Comparison of ENCODE assay signal across 8 cellular contexts in the genomic region with DNA sequence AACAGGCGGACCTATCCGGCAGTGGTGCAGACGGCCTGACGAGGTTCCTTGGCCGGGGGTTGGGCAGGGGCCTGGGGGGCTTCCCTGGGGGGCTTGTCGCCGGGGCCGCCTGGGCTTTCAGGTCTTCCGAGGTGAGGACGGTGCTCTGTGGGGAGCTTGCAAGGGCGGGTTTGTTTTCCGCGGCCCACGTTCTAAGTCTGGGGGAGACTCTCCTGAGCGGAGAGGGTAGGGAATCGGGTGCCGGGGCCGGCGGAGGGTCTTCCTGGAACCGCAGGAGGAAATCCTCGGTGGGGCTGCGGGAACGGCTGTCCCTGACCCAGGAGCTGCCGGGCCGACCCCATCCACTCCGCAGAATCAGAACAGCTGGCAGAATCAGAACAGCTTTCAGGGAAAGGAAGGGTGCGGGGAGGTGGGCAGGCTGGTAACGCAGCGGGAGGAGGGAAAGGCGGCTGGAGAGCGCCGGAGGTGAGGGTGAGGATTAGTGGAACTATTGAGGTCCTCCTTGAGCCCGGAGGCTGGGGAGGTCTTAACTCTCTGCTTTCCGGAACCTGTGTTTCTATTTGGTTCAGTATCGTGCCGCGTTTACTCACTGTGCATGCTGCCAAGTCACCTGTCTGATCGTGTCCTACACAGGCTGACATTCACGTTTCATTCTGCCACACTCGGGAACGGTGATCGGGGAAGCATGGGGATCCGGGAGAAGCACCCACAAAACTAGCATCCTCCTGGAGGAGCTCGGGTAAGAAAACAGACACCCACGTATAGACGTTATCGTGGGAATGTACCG. TPM values are rescaled to one million over a fixed set of nuclear protein-coding genes. Genes with fewer than 3 reads are reported as not detected.
DNase-seq lines count a peak whose midpoint lies in the region; ATAC-seq and TF ChIP-seq lines count a peak whose summit lies in the region.

No MANE protein-coding gene starts in this region.

- peak overlapping the region; percentile 74 to 100 (median 98) for H3K4me3 ChIP-seq in dorsolateral prefrontal cortex
- H3K4me3 ChIP-seq in lower lobe of right lung, result peak overlapping the region; percentile 97
- peak overlapping the region; percentile 69 to 98 (median 86) for H3K4me3 ChIP-seq in stomach

- TF ChIP-seq EP300 in stomach (IDR thresholded peaks at IDR 0.05), result no peak

- intact Hi-C loops in Calu3 (cut with micrococcal nuclease; ENCODE audit: unreplicated experiment) (no loop called here), dorsolateral prefrontal cortex (cut with DNase I) (loop anchor here (1.0 to 2.0 kb wide), 2 partner anchors 39 to 40 kb away; partner anchors contain the start of gene COG1 (in 2 of the 2)), lower lobe of right lung (cut with DNase I) (no loop called here), stomach (cut with DNase I; ENCODE audit: low total_unique reads) (no loop called here)

- H3K36me3 ChIP-seq in lower lobe of right lung (peaks cover 23% of the 10 kb centered on the region), stomach (peaks cover 8 to 27% (median 24%) of the 10 kb centered on the region in 4 donors)

- H3K9me3 ChIP-seq in lower lobe of right lung, result no peaks in the 10 kb centered on the region
- no peaks in the 10 kb centered on the region for H3K9me3 ChIP-seq in stomach

- peak overlapping the region in 55 of 59 donors; percentile 19 to 94 (median 84) for H3K27ac ChIP-seq in dorsolateral prefrontal cortex
- H3K27ac ChIP-seq in lower lobe of right lung, result peak overlapping the region; percentile 89
- H3K27ac ChIP-seq in stomach, result peak overlapping the region; percentile 87 to 93 (median 92)

- no peaks in the 10 kb centered on the region for H3K9me3 Mint-ChIP-seq in Calu3 (ENCODE audit: low read depth, unreplicated experiment)
- no peaks in the 10 kb centered on the region for H3K9me3 Mint-ChIP-seq in T-helper 2 cell treated with Interferon-gamma antibody and Interleukin-4, amounts not matched to agents 5 μg/mL and 100 μg/mL, for 36 hours

- no peak for TF ChIP-seq POLR2A in stomach (IDR thresholded peaks at IDR 0.05)

- BruUV-seq in Calu3 (replicated peaks; lab: Mats Ljungman, UMichigan), result no TSS peak

- peaks cover 44% of the 10 kb centered on the region for H3K4me1 Mint-ChIP-seq in Calu3 (ENCODE audit: low read depth, unreplicated experiment)
- H3K4me1 Mint-ChIP-seq in T-helper 2 cell treated with Interferon-gamma antibody and Interleukin-4, amounts not matched to agents 5 μg/mL and 100 μg/mL, for 36 hours (ENCODE audit: low read depth), result peaks cover 48% of the 10 kb centered on the region

- peak; percentile 47 for DNase-seq in Calu3
- DNase-seq in T-helper 2 cell treated with Interferon-gamma antibody and Interleukin-4, amounts not matched to agents 5 μg/mL and 100 μg/mL, for 36 hours (ENCODE audit: low spot score), result peak; percentile 12
- DNase-seq in dorsolateral prefrontal cortex, result peak in 4 of 10 donors; percentile 8 to 52 (median 40)
- DNase-seq in lower lobe of right lung, result peak; percentile 61
- DNase-seq in stomach, result peak; percentile 54
- DNase-seq in HPDE6-E6E7 (ENCODE audit: extremely low spot score), result no peak

- H3K36me3 Mint-ChIP-seq in Calu3 (ENCODE audit: insufficient read depth, unreplicated experiment), result peaks cover 49% of the 10 kb centered on the region
- H3K36me3 Mint-ChIP-seq in T-helper 2 cell treated with Interferon-gamma antibody and Interleukin-4, amounts not matched to agents 5 μg/mL and 100 μg/mL, for 36 hours (ENCODE audit: low read depth), result peaks cover 49% of the 10 kb centered on the region

- H3K27ac Mint-ChIP-seq in Calu3 (ENCODE audit: unreplicated experiment), result peak overlapping the region; percentile 93
- peak overlapping the region; percentile 98 for H3K27ac Mint-ChIP-seq in T-helper 2 cell treated with Interferon-gamma antibody and Interleukin-4, amounts not matched to agents 5 μg/mL and 100 μg/mL, for 36 hours

- no peaks in the 10 kb centered on the region for H3K27me3 Mint-ChIP-seq in Calu3 (ENCODE audit: unreplicated experiment)
- H3K27me3 Mint-ChIP-seq in T-helper 2 cell treated with Interferon-gamma antibody and Interleukin-4, amounts not matched to agents 5 μg/mL and 100 μg/mL, for 36 hours (ENCODE audit: low read depth), result no peaks in the 10 kb centered on the region

- ATAC-seq in GM19397 (IDR thresholded peaks at IDR 0.05; ENCODE audit: unreplicated experiment) (peak; percentile 26), HG03457 (IDR thresholded peaks at IDR 0.05; ENCODE audit: unreplicated experiment) (peak; percentile 19), lower lobe of right lung (peak; percentile 61 to 72)

- TF ChIP-seq CTCF in Calu3 (IDR thresholded peaks at IDR 0.05; ENCODE audit: unreplicated experiment) (no peak), dorsolateral prefrontal cortex (IDR thresholded peaks at IDR 0.05 in 54 of 56, conservative IDR thresholded peaks at IDR 0.05 in 2 of 56; ENCODE audit: low read depth in 1 of 56, partially characterized antibody in 56 of 56) (no peak), lower lobe of right lung (IDR thresholded peaks at IDR 0.05) (no peak), stomach (IDR thresholded peaks at IDR 0.05) (no peak)

- 0 to 1% (median 0%) methylated on average over 34 to 48 of the region's 48 CpGs for WGBS in stomach, 5 donors

- H3K4me1 ChIP-seq in lower lobe of right lung (peaks cover 40% of the 10 kb centered on the region), stomach (peaks cover 27 to 69% (median 58%) of the 10 kb centered on the region in 4 donors)

- CTCF ChIA-PET in Calu3 (lab: Charles Lee), result interaction anchor here (0.5 to 1.9 kb wide), 10 partner anchors 25 to 615 kb away, joined by 3 to 11 read pairs (median 4); no protein-coding TSS in a partner anchor

- H3K27me3 ChIP-seq in dorsolateral prefrontal cortex (no peaks in the 10 kb centered on the region), lower lobe of right lung (ENCODE audit: low read depth) (no peaks in the 10 kb centered on the region), stomach (no peaks in the 10 kb centered on the region)

- peak overlapping the region; percentile 97 for H3K4me3 Mint-ChIP-seq in Calu3 (ENCODE audit: low read depth, unreplicated experiment)
- H3K4me3 Mint-ChIP-seq in T-helper 2 cell treated with Interferon-gamma antibody and Interleukin-4, amounts not matched to agents 5 μg/mL and 100 μg/mL, for 36 hours, result peak overlapping the region; percentile 88

RNA-seq across cellular contexts. Expression of gene CPSF4L, which starts 28.9 kb away (rescaled TPM):
- total RNA-seq in Calu3 (2022) (not detected in 2 replicates), dorsolateral prefrontal cortex (1 to 10 TPM in 2 of 120 experiments, under 1 TPM in 7, not detected in 111; 0.46 to 1.6 (median 0.68) TPM), lower lobe of right lung (not detected), stomach (not detected)
- polyA plus RNA-seq in stomach, result not detected

RNA-seq across cellular contexts. Expression of gene COG1, which starts 39.9 kb away (rescaled TPM):
- total RNA-seq in Calu3 (2022) (36.1 and 37.7 TPM in 2 replicates), dorsolateral prefrontal cortex (100 to 1,000 TPM in 24 of 120 experiments, 10 to 100 TPM in 96; 48.4 to 137 (median 85.4) TPM), lower lobe of right lung (36.4 TPM), stomach (10 to 100 TPM; 13.4 to 68.9 (median 25.9) TPM)
- 10 to 100 TPM; 11.6 to 18.0 (median 15.4) TPM for polyA plus RNA-seq in stomach

Comparison
In these comparisons a context has a peak if more than half of its experiments do, and no peak if none do; other contexts are left out.
1. intact Hi-C loops: an anchor here in dorsolateral prefrontal cortex (1.0 to 2.0 kb wide); none called in Calu3, lower lobe of right lung and stomach.